1 cellular context compared by ENCODE assay signal in genomic region chr12:2877047-2877958, GRCh38.
TF ChIP-seq lines count a peak whose summit lies in the region.

TSS of gene FOXM1 (minus strand) at chr12:2877174. CDS start at chr12:2874478, 2,696 bp downstream.
TSS of gene RHNO1 (plus strand) at chr12:2877223. CDS start at chr12:2885367, 8,144 bp downstream.

TF ChIP-seq in WTC11, 78 proteins besides CTCF, POLR2A, EP300 and RAD21 (continued from another document and continues in another):
- no peak for TF ChIP-seq ZNF671 (CRISPR knock-in tag; IDR thresholded peaks at IDR 0.05)
- TF ChIP-seq NFE2L1 (CRISPR knock-in tag; IDR thresholded peaks at IDR 0.05): peak; percentile 43; the same call in 1 of the 2 replicates
- no peak for TF ChIP-seq HMGA2 (CRISPR knock-in tag; IDR thresholded peaks at IDR 0.05)
- no peak for TF ChIP-seq ZNF138 (CRISPR knock-in tag; conservative IDR thresholded peaks at IDR 0.05)
- TF ChIP-seq ZNF281 (CRISPR knock-in tag; IDR thresholded peaks at IDR 0.05): peak; percentile 73; the same call in 1 of the 2 replicates
- no peak for TF ChIP-seq FOXJ3 (CRISPR knock-in tag; IDR thresholded peaks at IDR 0.05; ENCODE audit: borderline replicate concordance)
- no peak for TF ChIP-seq RORB (CRISPR knock-in tag; IDR thresholded peaks at IDR 0.05)
- peak; percentile 65; the same call in 1 of the 2 replicates for TF ChIP-seq PREB (CRISPR knock-in tag; IDR thresholded peaks at IDR 0.05; ENCODE audit: borderline replicate concordance)
- TF ChIP-seq ZNF121 (CRISPR knock-in tag; IDR thresholded peaks at IDR 0.05): 0 out of 2 replicates have a peak, but pooled peaks have one; percentile 12
- no peak for TF ChIP-seq EMX1 (CRISPR knock-in tag; IDR thresholded peaks at IDR 0.05)
- no peak for TF ChIP-seq SMAD4 (CRISPR knock-in tag; IDR thresholded peaks at IDR 0.05)
- TF ChIP-seq FOXP4 (CRISPR knock-in tag; IDR thresholded peaks at IDR 0.05): peak; percentile 55; the same call in 1 of the 2 replicates
- no peak for TF ChIP-seq ZMAT4 (CRISPR knock-in tag; IDR thresholded peaks at IDR 0.05)
- no peak for TF ChIP-seq CDX4 (CRISPR knock-in tag; IDR thresholded peaks at IDR 0.05; ENCODE audit: borderline replicate concordance)
- TF ChIP-seq GTF2I (CRISPR knock-in tag; conservative IDR thresholded peaks at IDR 0.05): no peak
- no peak for TF ChIP-seq ZNF423 (CRISPR knock-in tag; IDR thresholded peaks at IDR 0.05)
- TF ChIP-seq E2F5 (CRISPR knock-in tag; IDR thresholded peaks at IDR 0.05): peak; percentile 64; the same call in 1 of the 2 replicates
- 0 out of 2 replicates have a peak, but pooled peaks have one; percentile 17 for TF ChIP-seq NR3C1 (CRISPR knock-in tag; conservative IDR thresholded peaks at IDR 0.05; ENCODE audit: low read depth)
- no peak for TF ChIP-seq ATF2 (CRISPR knock-in tag; IDR thresholded peaks at IDR 0.05; ENCODE audit: borderline replicate concordance, low read depth)
- 0 out of 2 replicates have a peak, but pooled peaks have one; percentile 56 for TF ChIP-seq MAX (CRISPR knock-in tag; IDR thresholded peaks at IDR 0.05)
- no peak for TF ChIP-seq MXD4 (CRISPR knock-in tag; IDR thresholded peaks at IDR 0.05; ENCODE audit: borderline replicate concordance)
- TF ChIP-seq ETV6 (CRISPR knock-in tag; IDR thresholded peaks at IDR 0.05): peak; percentile 55; the same call in 1 of the 2 replicates
- TF ChIP-seq IRF1 (CRISPR knock-in tag; IDR thresholded peaks at IDR 0.05): no peak
- TF ChIP-seq SMAD3 (CRISPR knock-in tag; IDR thresholded peaks at IDR 0.05; ENCODE audit: borderline replicate concordance): peak; percentile 63; the same call in 1 of the 2 replicates
- TF ChIP-seq ZNF425 (CRISPR knock-in tag; conservative IDR thresholded peaks at IDR 0.05): no peak
- TF ChIP-seq NR1H2 (CRISPR knock-in tag; IDR thresholded peaks at IDR 0.05): no peak
- no peak for TF ChIP-seq IRF2 (CRISPR knock-in tag; IDR thresholded peaks at IDR 0.05; ENCODE audit: borderline replicate concordance, low read depth)
- TF ChIP-seq GABPB1 (CRISPR knock-in tag; IDR thresholded peaks at IDR 0.05): peak; percentile 55; the same call in 1 of the 2 replicates
- TF ChIP-seq ZBTB21 (CRISPR knock-in tag; IDR thresholded peaks at IDR 0.05; ENCODE audit: borderline replicate concordance): no peak
- TF ChIP-seq OVOL2 (CRISPR knock-in tag; IDR thresholded peaks at IDR 0.05; ENCODE audit: borderline replicate concordance): no peak
- TF ChIP-seq ELF4 (CRISPR knock-in tag; IDR thresholded peaks at IDR 0.05; ENCODE audit: low read depth): no peak
- 0 out of 2 replicates have a peak, but pooled peaks have one; percentile 19 for TF ChIP-seq CREM (CRISPR knock-in tag; IDR thresholded peaks at IDR 0.05)
- no peak for TF ChIP-seq ZNF396 (CRISPR knock-in tag; IDR thresholded peaks at IDR 0.05; ENCODE audit: borderline replicate concordance)
- no peak for TF ChIP-seq FOXP1 (CRISPR knock-in tag; IDR thresholded peaks at IDR 0.05; ENCODE audit: borderline replicate concordance)
- TF ChIP-seq GRHL2 (CRISPR knock-in tag; IDR thresholded peaks at IDR 0.05; ENCODE audit: insufficient replicate concordance, severe bottlenecking): no peak
- TF ChIP-seq FOXK1 (CRISPR knock-in tag; IDR thresholded peaks at IDR 0.05): peak; percentile 22; the same call in 1 of the 2 replicates
- TF ChIP-seq ARID4B (CRISPR knock-in tag; IDR thresholded peaks at IDR 0.05; ENCODE audit: borderline replicate concordance): peak; percentile 45; the same call in 1 of the 2 replicates
- no peak for TF ChIP-seq ZNF512 (CRISPR knock-in tag; IDR thresholded peaks at IDR 0.05; ENCODE audit: borderline replicate concordance)
- no peak; the same call in 1 of the 2 replicates for TF ChIP-seq NR2C2 (CRISPR knock-in tag; IDR thresholded peaks at IDR 0.05)
